Comparison of ENCODE assay signal across 8 cellular contexts in the genomic region with DNA sequence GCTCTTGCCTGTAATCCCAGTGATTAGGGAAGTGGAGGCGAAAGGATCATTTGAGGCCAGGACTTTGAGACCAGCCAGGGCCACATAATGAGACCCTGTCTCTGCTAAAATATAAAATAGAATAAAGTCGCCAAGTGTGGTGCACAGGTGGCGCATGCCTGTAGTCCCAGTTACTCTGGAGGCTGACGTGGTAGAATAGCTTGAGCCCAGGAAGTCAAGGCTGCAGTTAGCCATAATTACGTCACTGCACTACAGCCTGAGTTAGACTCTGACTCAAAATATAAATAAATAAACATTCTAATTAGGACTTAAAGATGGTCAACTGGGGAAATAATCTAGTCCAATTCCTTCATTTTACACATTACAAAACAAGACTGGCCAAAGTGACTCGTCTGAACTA. TPM values are rescaled to one million over a fixed set of nuclear protein-coding genes. Genes with fewer than 3 reads are reported as not detected.
DNase-seq lines count a peak whose midpoint lies in the region; ATAC-seq, FAIRE-seq and TF ChIP-seq lines count a peak whose summit lies in the region.

No MANE protein-coding gene starts in this region.

- H3K27ac Mint-ChIP-seq in activated T-helper 2 cell treated with anti-CD3 and anti-CD28 coated beads, Interferon-gamma antibody, Interleukin-2, Interleukin-4, amounts not matched to agents 10 μg/mL and 5 μg/mL and 100 μg/mL, durations not matched to agents 14 hours and 24 hours and 36 hours = peak overlapping the region; percentile 99

- peak overlapping the region; percentile 99 for H3K4me3 Mint-ChIP-seq in activated T-helper 2 cell treated with anti-CD3 and anti-CD28 coated beads, Interferon-gamma antibody, Interleukin-2, Interleukin-4, amounts not matched to agents 10 μg/mL and 5 μg/mL and 100 μg/mL, durations not matched to agents 14 hours and 24 hours and 36 hours (ENCODE audit: low read depth)

- H3K9me3 Mint-ChIP-seq in activated T-helper 2 cell treated with anti-CD3 and anti-CD28 coated beads, Interferon-gamma antibody, Interleukin-2, Interleukin-4, amounts not matched to agents 10 μg/mL and 5 μg/mL and 100 μg/mL, durations not matched to agents 14 hours and 24 hours and 36 hours = peaks cover 16% of the 10 kb centered on the region

- peak overlapping the region in 11 of 12 donors; percentile 82 to 97 (median 90) for H3K27ac ChIP-seq in heart left ventricle

- peaks cover 59% of the 10 kb centered on the region for H3K36me3 Mint-ChIP-seq in activated T-helper 2 cell treated with anti-CD3 and anti-CD28 coated beads, Interferon-gamma antibody, Interleukin-2, Interleukin-4, amounts not matched to agents 10 μg/mL and 5 μg/mL and 100 μg/mL, durations not matched to agents 14 hours and 24 hours and 36 hours (ENCODE audit: low read depth)

- intact Hi-C loops in activated T-helper 2 cell treated with anti-CD3 and anti-CD28 coated beads, Interferon-gamma antibody, Interleukin-2, Interleukin-4, amounts not matched to agents 10 μg/mL and 5 μg/mL and 100 μg/mL, durations not matched to agents 14 hours and 24 hours and 36 hours (cut with micrococcal nuclease) = no loop called here
- intact Hi-C loops in heart left ventricle (cut with DNase I) = loop anchor here in 2 of 10 donors (5.0 to 10.0 kb wide), 2 partner anchors 53 to 221 kb away; partner anchors contain the start of genes CCT6A (in 1 of the 2), PSPH (in 1 of the 2) and ZNF713 (in 1 of the 2)

- H3K4me1 ChIP-seq in heart left ventricle = peaks cover 3 to 20% (median 11%) of the 10 kb centered on the region in 12 donors

- H3K36me3 ChIP-seq in heart left ventricle = peaks cover 0 to 43% (median 38%) of the 10 kb centered on the region in 9 donors

- peak; percentile 35 for DNase-seq in stimulated activated CD4-positive, alpha-beta T cell treated with anti-CD3 and anti-CD28 coated beads, Interleukin-1b, Interleukin-23, amount 100 ng/mL, for 48 hours
- no peak for DNase-seq in stimulated activated CD4-positive, alpha-beta T cell treated with anti-CD3 and anti-CD28 coated beads, Interleukin-12 subunit alpha, Interleukin-12 subunit beta, amount 100 ng/mL, for 4 hours
- DNase-seq in NB4 (ENCODE audit: low read depth) = peak; percentile 76
- DNase-seq in activated T-helper 2 cell treated with anti-CD3 and anti-CD28 coated beads, Interferon-gamma antibody, Interleukin-2, Interleukin-4, amounts not matched to agents 10 μg/mL and 5 μg/mL and 100 μg/mL, durations not matched to agents 14 hours and 24 hours and 36 hours (ENCODE audit: low spot score) = no peak
- peak in 1 of 5 donors; percentile 20 for DNase-seq in heart left ventricle
- DNase-seq in retinal pigment epithelial cell (ENCODE audit: low read depth) = peak; percentile 38
- no peak for DNase-seq in urothelium cell line (ENCODE audit: low spot score)
- DNase-seq in cerebellar nuclear complex (lab: John Stamatoyannopoulos, UW) = no peak

- TF ChIP-seq POLR2A in NB4 (IDR thresholded peaks at IDR 0.05; ENCODE audit: extremely low read depth, insufficient read length) = no peak
- no peak for TF ChIP-seq POLR2A in heart left ventricle (IDR thresholded peaks at IDR 0.05)

- no peaks in the 10 kb centered on the region for H3K9me3 ChIP-seq in heart left ventricle

- H3K4me3 ChIP-seq in NB4 (ENCODE audit: low read depth, low read length) (peak overlapping the region; percentile 94), heart left ventricle (peak overlapping the region; percentile 56 to 98 (median 78)), retinal pigment epithelial cell (ENCODE audit: low read length) (peak overlapping the region; percentile 100)

- WGBS in heart left ventricle, 4 donors = 14 to 23% (median 20%) methylated on average over 6 of the region's 6 CpGs

- H3K27me3 ChIP-seq in heart left ventricle = peaks cover 0 to 4% (median 0%) of the 10 kb centered on the region in 9 donors

- FAIRE-seq in urothelium cell line (lab: Jason Lieb, UNC) = no peak

- TF ChIP-seq CTCF in NB4 (IDR thresholded peaks at IDR 0.05; ENCODE audit: low read depth, low read length) (no peak), heart left ventricle (IDR thresholded peaks at IDR 0.05) (no peak), retinal pigment epithelial cell (conservative IDR thresholded peaks at IDR 0.05; ENCODE audit: low read depth, low read length) (peak; percentile 2)

- H3K27me3 Mint-ChIP-seq in activated T-helper 2 cell treated with anti-CD3 and anti-CD28 coated beads, Interferon-gamma antibody, Interleukin-2, Interleukin-4, amounts not matched to agents 10 μg/mL and 5 μg/mL and 100 μg/mL, durations not matched to agents 14 hours and 24 hours and 36 hours (ENCODE audit: low read depth) = no peaks in the 10 kb centered on the region

- peak in 2 of 4 donors; percentile 20 to 54 for ATAC-seq in heart left ventricle

- peaks cover 25% of the 10 kb centered on the region for H3K4me1 Mint-ChIP-seq in activated T-helper 2 cell treated with anti-CD3 and anti-CD28 coated beads, Interferon-gamma antibody, Interleukin-2, Interleukin-4, amounts not matched to agents 10 μg/mL and 5 μg/mL and 100 μg/mL, durations not matched to agents 14 hours and 24 hours and 36 hours (ENCODE audit: low read depth)

RNA-seq across cellular contexts. Expression of gene CHCHD2, which starts 0.8 kb away (rescaled TPM):
- 660 TPM in 2 replicates for total RNA-seq in activated T-helper 2 cell treated with anti-CD3 and anti-CD28 coated beads, Interferon-gamma antibody, Interleukin-2, Interleukin-4, amounts not matched to agents 10 μg/mL and 5 μg/mL and 100 μg/mL, durations not matched to agents 14 hours and 24 hours and 36 hours
- total RNA-seq in heart left ventricle = 100 to 1,000 TPM; 368 to 511 (median 412) TPM
- 1,000 to 10,000 TPM in 1 of 2 donors, 100 to 1,000 TPM in 1; 245 to 1,085 TPM for polyA plus RNA-seq in heart left ventricle

RNA-seq across cellular contexts. Expression of gene NUPR2, which starts 10.7 kb away (rescaled TPM):
- total RNA-seq in activated T-helper 2 cell treated with anti-CD3 and anti-CD28 coated beads, Interferon-gamma antibody, Interleukin-2, Interleukin-4, amounts not matched to agents 10 μg/mL and 5 μg/mL and 100 μg/mL, durations not matched to agents 14 hours and 24 hours and 36 hours = not detected in 2 replicates
- total RNA-seq in heart left ventricle = not detected
- not detected for polyA plus RNA-seq in heart left ventricle

RNA-seq across cellular contexts. Expression of gene PHKG1, which starts 12.8 kb away (rescaled TPM):
- 2.5 and 3.6 TPM in 2 replicates for total RNA-seq in activated T-helper 2 cell treated with anti-CD3 and anti-CD28 coated beads, Interferon-gamma antibody, Interleukin-2, Interleukin-4, amounts not matched to agents 10 μg/mL and 5 μg/mL and 100 μg/mL, durations not matched to agents 14 hours and 24 hours and 36 hours
- total RNA-seq in heart left ventricle = 100 to 1,000 TPM in 1 of 9 donors, 10 to 100 TPM in 7, 1 to 10 TPM in 1; 5.9 to 150 (median 19.9) TPM
- polyA plus RNA-seq in heart left ventricle = 1 to 10 TPM; 2.4 to 8.5 TPM

RNA-seq across cellular contexts. Expression of gene SUMF2, which starts 41.4 kb away (rescaled TPM):
- 153 and 158 TPM in 2 replicates for total RNA-seq in activated T-helper 2 cell treated with anti-CD3 and anti-CD28 coated beads, Interferon-gamma antibody, Interleukin-2, Interleukin-4, amounts not matched to agents 10 μg/mL and 5 μg/mL and 100 μg/mL, durations not matched to agents 14 hours and 24 hours and 36 hours
- total RNA-seq in heart left ventricle = 10 to 100 TPM; 23.1 to 61.5 (median 30.9) TPM
- 10 to 100 TPM; 35.5 to 42.4 TPM for polyA plus RNA-seq in heart left ventricle

RNA-seq across cellular contexts. Expression of gene CCT6A, which starts 53.9 kb away (rescaled TPM):
- total RNA-seq in activated T-helper 2 cell treated with anti-CD3 and anti-CD28 coated beads, Interferon-gamma antibody, Interleukin-2, Interleukin-4, amounts not matched to agents 10 μg/mL and 5 μg/mL and 100 μg/mL, durations not matched to agents 14 hours and 24 hours and 36 hours = 259 and 263 TPM in 2 replicates
- total RNA-seq in heart left ventricle = 10 to 100 TPM; 44.6 to 85.8 (median 62.6) TPM
- 100 to 1,000 TPM in 1 of 2 donors, 10 to 100 TPM in 1; 75.8 to 180 TPM for polyA plus RNA-seq in heart left ventricle

Comparison
In these comparisons a context has a peak if more than half of its experiments do, and no peak if none do; other contexts are left out.
1. DNase-seq: peak in stimulated activated CD4-positive, alpha-beta T cell treated with anti-CD3 and anti-CD28 coated beads, Interleukin-1b, Interleukin-23, amount 100 ng/mL, for 48 hours (single experiment), NB4 (single experiment) and retinal pigment epithelial cell (single experiment); none in stimulated activated CD4-positive, alpha-beta T cell treated with anti-CD3 and anti-CD28 coated beads, Interleukin-12 subunit alpha, Interleukin-12 subunit beta, amount 100 ng/mL, for 4 hours (single experiment), activated T-helper 2 cell treated with anti-CD3 and anti-CD28 coated beads, Interferon-gamma antibody, Interleukin-2, Interleukin-4, amounts not matched to agents 10 μg/mL and 5 μg/mL and 100 μg/mL, durations not matched to agents 14 hours and 24 hours and 36 hours (single experiment), urothelium cell line (single experiment) and cerebellar nuclear complex (0 of 2).
2. Peak in every context shown above with its lines, with median percentiles within 50 percentile points of each other: H3K4me3 ChIP-seq.